Comparison of ENCODE assay signal across 9 cellular contexts in the genomic region with DNA sequence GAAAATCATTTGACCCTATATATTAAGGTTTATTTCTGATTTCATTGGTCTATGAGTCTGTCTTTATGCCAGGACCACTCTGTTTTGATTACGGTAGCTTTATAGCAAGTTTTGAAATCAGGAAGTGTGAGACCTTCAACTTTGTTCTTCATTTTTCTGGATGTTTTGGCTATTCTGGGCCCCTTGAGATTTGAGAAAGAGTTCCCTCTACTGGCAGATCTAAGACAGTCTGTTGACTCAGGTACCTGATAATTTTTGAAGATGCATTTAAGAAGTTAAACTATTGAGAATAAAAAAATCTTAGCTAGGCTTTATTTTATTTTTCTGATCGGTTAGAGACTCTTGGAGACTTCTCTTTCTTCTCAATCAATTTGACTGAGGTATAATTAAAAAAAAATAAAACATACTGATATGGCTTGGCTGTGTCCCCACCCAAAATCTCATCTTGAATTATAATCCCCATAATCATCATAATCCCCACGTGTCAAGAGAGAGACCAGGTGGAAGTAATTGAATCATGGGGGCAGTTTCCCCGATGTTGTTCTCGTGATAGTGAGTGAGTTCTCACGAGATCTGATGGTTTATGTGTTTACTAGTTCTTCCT.
DNase-seq lines count a peak whose midpoint lies in the region; ATAC-seq and TF ChIP-seq lines count a peak whose summit lies in the region.
"Had no signal": no experiment of that assay in that cellular context is flagged by ENCODE, and none has a peak within 500 bp of the region (broad histone marks: within the 10 kb centered on the region; RNA-seq: fewer than 3 reads in every experiment).

No MANE protein-coding gene starts in this region.

- no peak overlapping the region for H3K4me3 ChIP-seq in HFF-Myc (replicated peaks; ENCODE audit: low read depth, low read length)
- H3K4me3 ChIP-seq in fibroblast of pulmonary artery (replicated peaks; ENCODE audit: low read depth, low read length) = no peak overlapping the region
- H3K4me3 ChIP-seq in upper lobe of right lung = no peak overlapping the region
- H3K4me3 ChIP-seq: SJCRH30 had no signal

- ATAC-seq in upper lobe of right lung (peak; percentile 60), GM18870 (IDR thresholded peaks at IDR 0.05; ENCODE audit: unreplicated experiment) (no peak)
- no peak for ATAC-seq in activated CD4-positive, CD25-positive, alpha-beta regulatory T cell treated with anti-CD3 and anti-CD28 coated beads, Interleukin-2, amount 50 U/mL, for 24 hours

- peak; percentile 41 for TF ChIP-seq CTCF in HFF-Myc (IDR thresholded peaks at IDR 0.05; ENCODE audit: low read depth, low read length, missing control alignments)
- peak; percentile 57 for TF ChIP-seq CTCF in fibroblast of pulmonary artery (IDR thresholded peaks at IDR 0.05; ENCODE audit: low read length, missing control alignments)
- peak; percentile 50 for TF ChIP-seq CTCF in upper lobe of right lung (IDR thresholded peaks at IDR 0.05)

- H3K36me3 ChIP-seq in upper lobe of right lung = no peaks in the 10 kb centered on the region
- H3K36me3 ChIP-seq: SJCRH30 had no signal

- no peaks in the 10 kb centered on the region for H3K27me3 ChIP-seq in upper lobe of right lung

- no peak overlapping the region for H3K27ac ChIP-seq in upper lobe of right lung
- H3K27ac ChIP-seq: SJCRH30 had no signal

- DNase-seq in DMS 273 (lab: John Stamatoyannopoulos, UW; ENCODE audit: unreplicated experiment) (peak; percentile 68), HFF-Myc (ENCODE audit: extremely low read depth, low read depth) (no peak), OCI-M1 (lab: John Stamatoyannopoulos, UW) (peak; percentile 68), fibroblast of pulmonary artery (ENCODE audit: low read depth) (peak; percentile 54), upper lobe of right lung (no peak), HuH-7.5 (ENCODE audit: low spot score) (no peak)

- H3K4me1 ChIP-seq in upper lobe of right lung = no peaks in the 10 kb centered on the region
- H3K4me1 ChIP-seq: SJCRH30 had no signal

- H3K9me3 ChIP-seq in upper lobe of right lung = no peaks in the 10 kb centered on the region
- H3K9me3 ChIP-seq: SJCRH30 had no signal

- intact Hi-C loops in upper lobe of right lung (cut with DNase I) = no loop called here

Comparison
In these comparisons a context has a peak if more than half of its experiments do, and no peak if none do; other contexts are left out.
1. DNase-seq: peak in DMS 273 (single experiment), OCI-M1 (single experiment) and fibroblast of pulmonary artery (single experiment); none in HFF-Myc (single experiment), upper lobe of right lung (single experiment) and HuH-7.5 (single experiment).
2. Peak in every context shown above with its lines, with median percentiles within 50 percentile points of each other: CTCF ChIP-seq.